1 cellular context compared by ENCODE assay signal in genomic region chr9:33686942-33687341, GRCh38.
TF ChIP-seq lines count a peak whose summit lies in the region.

No MANE protein-coding gene starts in this region.

TF ChIP-seq in HEK293, 187 proteins besides CTCF, POLR2A, EP300 and RAD21 (continued from another document):
- no peak for TF ChIP-seq ZNF362 (tag by site-specific recombination; IDR thresholded peaks at IDR 0.05)
